ENCODE assay signal across 23 cellular contexts in the genomic region with DNA sequence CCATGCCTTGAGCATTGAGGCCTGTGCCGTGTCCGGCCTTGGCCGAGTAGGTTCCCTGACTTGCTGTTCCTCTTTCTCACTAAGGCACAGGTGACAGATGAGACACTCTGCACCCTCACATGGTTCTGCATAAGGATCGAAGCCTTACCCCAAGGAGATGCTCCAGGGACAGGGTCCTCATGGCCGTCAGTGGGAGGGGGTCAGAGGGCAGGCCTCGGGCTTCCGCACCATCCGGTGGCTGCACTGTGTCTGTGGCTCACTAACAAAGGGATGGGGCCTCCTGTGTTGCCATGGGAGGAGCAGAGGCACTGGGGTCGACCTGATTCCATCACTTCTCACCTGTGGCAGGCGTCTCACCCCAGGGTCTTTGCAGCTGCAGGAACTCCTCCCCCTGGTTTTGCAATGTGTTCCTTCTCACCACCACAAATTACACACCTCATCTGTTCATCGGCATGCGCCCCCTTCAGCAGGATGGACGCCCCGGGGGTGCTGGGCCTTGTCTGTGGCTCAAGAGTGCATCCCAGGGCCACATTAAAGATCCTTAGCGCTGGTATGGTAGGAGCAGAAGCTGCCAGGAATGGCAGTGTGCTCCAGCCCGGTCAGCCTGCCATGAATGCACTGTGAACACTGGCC.
DNase-seq lines count a peak whose midpoint lies in the region; ATAC-seq and TF ChIP-seq lines count a peak whose summit lies in the region.
"Had no signal": no experiment of that assay in that cellular context is flagged by ENCODE, and none has a peak within 500 bp of the region (broad histone marks: within the 10 kb centered on the region; RNA-seq: fewer than 3 reads in every experiment).

No MANE protein-coding gene starts in this region.

- H3K9ac ChIP-seq in H9 (ENCODE audit: extremely low read depth, insufficient read length, low read length): no peak overlapping the region

- H3K4me2 ChIP-seq in H9 (ENCODE audit: insufficient read depth, insufficient read length, low read length) (no peak overlapping the region), OCI-LY7 (ENCODE audit: low read length) (no peak overlapping the region)

- no peak overlapping the region for H3K4me3 Mint-ChIP-seq in H9
- H3K4me3 Mint-ChIP-seq: B cell had no signal

- H2AFZ ChIP-seq in H9 (ENCODE audit: low read length) (no peak overlapping the region), OCI-LY7 (ENCODE audit: low read length) (no peak overlapping the region)

- no peaks in the 10 kb centered on the region for H3K79me1 ChIP-seq in H9 (ENCODE audit: insufficient read depth, low read depth, low read length, poor library complexity, severe bottlenecking)

- peaks cover 29% of the 10 kb centered on the region for H3K27me3 Mint-ChIP-seq in H9 (ENCODE audit: low read depth)
- H3K27me3 Mint-ChIP-seq: B cell had no signal

- no peak for TF ChIP-seq POLR2A in suprapubic skin (IDR thresholded peaks at IDR 0.05)

- no peak for TF ChIP-seq EP300 in suprapubic skin (IDR thresholded peaks at IDR 0.05)

- no peak for TF ChIP-seq CTCF in H9 (conservative IDR thresholded peaks at IDR 0.05)
- no peak for TF ChIP-seq CTCF in suprapubic skin (IDR thresholded peaks at IDR 0.05)
- TF ChIP-seq CTCF in OCI-LY7 (conservative IDR thresholded peaks at IDR 0.05; ENCODE audit: low read length): no peak

- no peak overlapping the region for H4K91ac ChIP-seq in H9 (ENCODE audit: insufficient read length, low read depth, low read length)

- peaks cover 11 to 14% of the 10 kb centered on the region in 2 experiments for H3K4me1 Mint-ChIP-seq in H9
- H3K4me1 Mint-ChIP-seq: B cell had no signal

- CTCF ChIA-PET in OCI-LY7 (lab: Charles Lee; ENCODE audit: unreplicated experiment): no interaction called here

- no peak overlapping the region for H2BK15ac ChIP-seq in H9 (ENCODE audit: low read depth, low read length)

- H3K18ac ChIP-seq in H9 (ENCODE audit: insufficient read length, low read depth, low read length): no peak overlapping the region

- H4K8ac ChIP-seq in H9 (replicated peaks; ENCODE audit: insufficient read length, low read depth, low read length): no peak overlapping the region

- no peak overlapping the region for H3K56ac ChIP-seq in H9 (ENCODE audit: insufficient read length, low read depth, low read length)

- no peaks in the 10 kb centered on the region for H3K23me2 ChIP-seq in H9 (ENCODE audit: insufficient read length, low read depth, low read length, poor library complexity, severe bottlenecking)

- no peaks in the 10 kb centered on the region for H4K20me1 ChIP-seq in H9 (ENCODE audit: control insufficient read depth, insufficient read depth, insufficient read length)
- no peaks in the 10 kb centered on the region for H4K20me1 ChIP-seq in OCI-LY7 (ENCODE audit: insufficient read depth, low read length)

- no peak overlapping the region for H4K5ac ChIP-seq in H9 (ENCODE audit: insufficient read length, low read depth, low read length)

- no peak overlapping the region for H3T11ph ChIP-seq in H9 (ENCODE audit: low read length)

- H3K27ac ChIP-seq in H9 (ENCODE audit: insufficient read length, low read depth, low read length) (no peak overlapping the region), suprapubic skin (no peak overlapping the region), OCI-LY7 (ENCODE audit: low read depth, low read length, poor library complexity, severe bottlenecking) (no peak overlapping the region)
- H3K27ac ChIP-seq: 22Rv1, Peyer's patch had no signal

- no peak overlapping the region for H2BK12ac ChIP-seq in H9 (ENCODE audit: insufficient read length, low read depth, low read length)

- WGBS in H9 (ENCODE audit: extremely low coverage, insufficient read length, low lambda C conversion rate): no CpG with 5 or more reads among the region's 16 CpGs
- 88% methylated on average over 7 of the region's 16 CpGs for WGBS in suprapubic skin

- no peak overlapping the region for H2BK120ac ChIP-seq in H9 (ENCODE audit: low read depth, low read length, poor library complexity, severe bottlenecking)

- H2AK5ac ChIP-seq in H9 (ENCODE audit: insufficient read length, low read length): no peak overlapping the region

- no peak overlapping the region for H2BK5ac ChIP-seq in H9 (ENCODE audit: insufficient read length, low read length)

- no peak overlapping the region for H3K23ac ChIP-seq in H9 (ENCODE audit: insufficient read length, low read depth, low read length)

- H3K36me3 ChIP-seq in suprapubic skin (no peaks in the 10 kb centered on the region), OCI-LY7 (ENCODE audit: insufficient read depth, low read length) (no peaks in the 10 kb centered on the region)
- H3K36me3 ChIP-seq: Peyer's patch had no signal

- H3K14ac ChIP-seq in H9 (ENCODE audit: insufficient read depth, low read length): no peak overlapping the region

- no peaks in the 10 kb centered on the region for H3K4me1 ChIP-seq in H9 (ENCODE audit: insufficient read depth, low read length)
- no peaks in the 10 kb centered on the region for H3K4me1 ChIP-seq in suprapubic skin
- H3K4me1 ChIP-seq in OCI-LY7 (ENCODE audit: insufficient read depth, low read length, poor library complexity, severe bottlenecking): no peaks in the 10 kb centered on the region
- H3K4me1 ChIP-seq: Peyer's patch had no signal

- intact Hi-C loops in OCI-LY7 (cut with micrococcal nuclease; ENCODE audit: unreplicated experiment): no loop called here

- no peak overlapping the region for H3K27ac Mint-ChIP-seq in H9
- H3K27ac Mint-ChIP-seq: B cell had no signal

- peaks cover 3 to 5% (median 5%) of the 10 kb centered on the region in 3 experiments; a peak in 6 of 7 replicates for H3K36me3 Mint-ChIP-seq in H9 (ENCODE audit: insufficient read depth in 1 of 3, low read depth in 3 of 3)

- peaks cover 16 to 18% of the 10 kb centered on the region in 2 experiments for H3K9me3 Mint-ChIP-seq in H9

- no peak overlapping the region for H3K4ac ChIP-seq in H9 (ENCODE audit: low read depth, low read length)

- H3K79me2 ChIP-seq in H9 (ENCODE audit: insufficient read depth, low read length) (no peaks in the 10 kb centered on the region), OCI-LY7 (ENCODE audit: insufficient read depth, low read depth, low read length) (no peaks in the 10 kb centered on the region)

- H3K4me3 ChIP-seq in suprapubic skin (no peak overlapping the region), OCI-LY7 (ENCODE audit: low read depth, low read length, poor library complexity, severe bottlenecking) (no peak overlapping the region)
- H3K4me3 ChIP-seq: Peyer's patch had no signal

- H3K9me3 ChIP-seq in H9 (ENCODE audit: control insufficient read depth, low read depth, low read length): peaks cover 10% of the 10 kb centered on the region
- H3K9me3 ChIP-seq in suprapubic skin: peaks cover 9% of the 10 kb centered on the region
- no peaks in the 10 kb centered on the region for H3K9me3 ChIP-seq in OCI-LY7 (ENCODE audit: low read length)

- peak; percentile 46 for DNase-seq in activated CD8-positive, alpha-beta memory T cell treated with anti-CD3 and anti-CD28 coated beads for 24 hours
- no peak for DNase-seq in activated CD8-positive, alpha-beta memory T cell treated with anti-CD3 and anti-CD28 coated beads, Interleukin-2, amount 50 U/mL, for 4 hours
- DNase-seq in H9 (peak; percentile 23), mesenteric fat pad (ENCODE audit: low spot score) (peak; percentile 57), suprapubic skin (ENCODE audit: low spot score in 2 of 2) (peak; percentile 33 to 76), OCI-LY7 (ENCODE audit: low spot score) (no peak), NCI-H748 treated with DMSO at 0.1 percent for 48 hours (lab: John Stamatoyannopoulos, UW) (no peak)
- DNase-seq: Calu3, DND-41, Karpas-422, NCI-H1092, NCI-H1417 treated with DMSO at 0.1 percent for 48 hours, NCI-H1694 treated with DMSO at 0.1 percent for 48 hours, NCI-H2081, NCI-H2227 treated with DMSO at 0.1 percent for 48 hours, NCI-H526 treated with DMSO at 0.1 percent for 48 hours, OCI-M1, SHP77 treated with DMSO at 0.1 percent for 48 hours had no signal

- no peak for ATAC-seq in HG03095 (IDR thresholded peaks at IDR 0.05; ENCODE audit: unreplicated experiment)
- ATAC-seq: HepG2 had no signal

- BruUV-seq in OCI-LY7 (replicated peaks; lab: Mats Ljungman, UMichigan): no TSS peak

- H3K9me2 ChIP-seq in OCI-LY7 (ENCODE audit: insufficient read depth, low read length): no peaks in the 10 kb centered on the region

- H3K27me3 ChIP-seq in H9 (ENCODE audit: insufficient read depth, low read length) (no peaks in the 10 kb centered on the region), suprapubic skin (peaks cover 18% of the 10 kb centered on the region)
- H3K27me3 ChIP-seq: Peyer's patch had no signal

- POLR2A ChIA-PET in OCI-LY7 (lab: Charles Lee): no interaction called here

- H2BK20ac ChIP-seq in H9 (ENCODE audit: low read depth, low read length, poor library complexity, severe bottlenecking): no peak overlapping the region

Comparison
In these comparisons a context has a peak if more than half of its experiments do, and no peak if none do; other contexts are left out.
1. DNase-seq: peak in activated CD8-positive, alpha-beta memory T cell treated with anti-CD3 and anti-CD28 coated beads for 24 hours (single experiment), H9 (single experiment), mesenteric fat pad (single experiment) and suprapubic skin (2 of 2); none in activated CD8-positive, alpha-beta memory T cell treated with anti-CD3 and anti-CD28 coated beads, Interleukin-2, amount 50 U/mL, for 4 hours (single experiment), OCI-LY7 (single experiment) and NCI-H748 treated with DMSO at 0.1 percent for 48 hours (single experiment).